ENCODE assay signal across 10 cellular contexts in genomic region chr4:88763075-88763474, GRCh38.
"Had no signal": no experiment of that assay in that cellular context is flagged by ENCODE, and none has a peak within 500 bp of the region (broad histone marks: within the 10 kb centered on the region; RNA-seq: fewer than 3 reads in every experiment).

No MANE protein-coding gene starts in this region.

- H3K9ac ChIP-seq: GM23248, KMS-11 had no signal

- H3K4me2 ChIP-seq: KMS-11 had no signal

- H2AFZ ChIP-seq: GM23248 had no signal

- H3K9me3 ChIP-seq: HAP-1 had no signal

- H3K27ac Mint-ChIP-seq: HFFc6 had no signal

- H3K36me3 ChIP-seq: HAP-1 had no signal

- H3K4me3 ChIP-seq: GM23248, HAP-1 had no signal

- H3K27ac ChIP-seq: GM23248, HL-60, KMS-11 had no signal

- ATAC-seq: HCT116 had no signal

- H3K9me3 Mint-ChIP-seq: HFFc6 had no signal

- DNase-seq: GM23248, GOT3, H7, HFFc6, IMR-90, KBM-7 had no signal

- H3K4me3 Mint-ChIP-seq: HFFc6 had no signal
